In the genomic region with DNA sequence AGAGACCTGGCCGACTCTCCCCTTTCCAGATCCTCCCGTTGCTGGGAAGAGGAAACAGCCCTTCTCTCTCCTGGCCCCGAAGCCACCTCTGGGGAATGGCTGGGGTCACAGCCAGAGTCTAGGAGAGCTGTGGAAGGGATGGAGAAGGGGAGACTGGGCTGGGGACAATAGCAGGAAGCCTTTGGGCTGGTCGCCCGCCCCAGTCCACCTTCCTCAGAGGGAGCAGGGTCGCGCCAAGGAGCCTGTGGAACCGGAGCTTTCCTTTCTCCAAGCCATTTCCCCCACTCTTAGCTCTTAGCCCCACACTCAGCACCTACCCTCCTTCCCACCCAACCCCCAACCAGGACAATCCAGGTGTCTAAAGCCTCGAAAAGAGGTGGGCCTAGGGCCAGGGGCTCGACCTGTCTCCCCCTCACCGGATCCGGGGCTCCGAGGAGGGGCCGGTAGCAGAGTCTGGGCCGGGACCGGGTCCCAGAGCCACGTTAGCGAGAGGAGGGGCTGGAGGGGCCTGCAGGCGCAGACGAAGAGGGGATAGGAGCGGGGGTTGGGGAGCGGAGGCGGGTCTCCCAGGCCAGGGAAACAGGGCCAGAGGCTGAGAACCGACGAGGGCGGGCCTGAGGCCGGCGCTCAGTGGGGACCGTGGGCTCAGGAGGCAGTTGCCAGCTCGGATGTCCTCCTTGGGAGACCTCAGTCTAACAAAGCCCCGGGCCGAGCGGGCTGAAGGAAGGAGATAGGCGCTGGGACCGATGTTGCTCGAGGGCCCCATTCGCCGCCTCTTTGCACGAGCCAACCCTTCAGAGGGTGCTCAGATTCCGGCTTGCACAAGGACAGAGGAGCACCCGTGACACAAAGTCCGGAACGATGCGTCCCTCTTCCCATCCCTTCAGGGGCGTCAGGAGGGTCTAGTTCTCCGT, we compare ENCODE assay signal across 8 cellular contexts. TPM values are rescaled to one million over a fixed set of nuclear protein-coding genes. Genes with fewer than 3 reads are reported as not detected.
DNase-seq lines count a peak whose midpoint lies in the region; ATAC-seq and TF ChIP-seq lines count a peak whose summit lies in the region.

No MANE protein-coding gene starts in this region.

- H3K27me3 ChIP-seq in BLaER1 (no peaks in the 10 kb centered on the region), breast epithelium (no peaks in the 10 kb centered on the region), kidney epithelial cell (ENCODE audit: control insufficient read depth, insufficient read depth, low read length) (peaks cover 3% of the 10 kb centered on the region)

- H3K4me3 ChIP-seq in BLaER1 (peak overlapping the region; percentile 80), LNCaP clone FGC (ENCODE audit: low read depth, low read length) (peak overlapping the region; percentile 64), breast epithelium (peak overlapping the region; percentile 77 to 91 (median 83)), kidney epithelial cell (ENCODE audit: low read depth, low read length) (peak overlapping the region; percentile 81)

- H3K27ac ChIP-seq in BLaER1 (peak overlapping the region; percentile 94), breast epithelium (peak overlapping the region; percentile 81 to 84)

- no peak for TF ChIP-seq POLR2A in breast epithelium (IDR thresholded peaks at IDR 0.05)

- H3K4me2 ChIP-seq in BLaER1, result peak overlapping the region; percentile 100

- H4K20me1 ChIP-seq in BLaER1, result peaks cover 42% of the 10 kb centered on the region

- no peak for DNase-seq in LNCaP clone FGC (ENCODE audit: low read depth)
- peak in 1 of 2 donors; percentile 18 for DNase-seq in breast epithelium (ENCODE audit: low spot score in 2 of 2)
- DNase-seq in kidney epithelial cell (ENCODE audit: low read depth), result no peak
- DNase-seq in stimulated activated naive CD4-positive, alpha-beta T cell (lab: John Stamatoyannopoulos, UW), result peak in 4 of 6 experiments; percentile 11 to 37 (median 16)
- no peak for DNase-seq in GDM1 (lab: John Stamatoyannopoulos, UW)

- intact Hi-C loops in breast epithelium (cut with DNase I; ENCODE audit: low total_unique reads), result no loop called here

- H3K9me3 ChIP-seq in BLaER1 (no peaks in the 10 kb centered on the region), breast epithelium (no peaks in the 10 kb centered on the region)

- H3K4me1 ChIP-seq in BLaER1 (peaks cover 75% of the 10 kb centered on the region), breast epithelium (peaks cover 0 to 5% of the 10 kb centered on the region in 2 donors)

- H3K9ac ChIP-seq in BLaER1, result peak overlapping the region; percentile 96

- TF ChIP-seq CTCF in LNCaP clone FGC (IDR thresholded peaks at IDR 0.05; ENCODE audit: control insufficient read depth, extremely low read depth, insufficient read depth) (no peak), breast epithelium (IDR thresholded peaks at IDR 0.05) (no peak), kidney epithelial cell (IDR thresholded peaks at IDR 0.05; ENCODE audit: insufficient read depth, low read length, poor library complexity, severe bottlenecking) (no peak)

- ATAC-seq in GM21717 (IDR thresholded peaks at IDR 0.05; ENCODE audit: unreplicated experiment) (no peak), HG02623 (IDR thresholded peaks at IDR 0.05; ENCODE audit: unreplicated experiment) (no peak)

- H3K36me3 ChIP-seq in BLaER1, result peaks cover 23% of the 10 kb centered on the region
- no peaks in the 10 kb centered on the region for H3K36me3 ChIP-seq in breast epithelium
- H3K36me3 ChIP-seq in kidney epithelial cell (ENCODE audit: control insufficient read depth, insufficient read depth, low read length), result no peaks in the 10 kb centered on the region

RNA-seq across cellular contexts. Expression of a gene that starts 1.0 kb away (rescaled TPM):
- total RNA-seq in breast epithelium (1 to 10 TPM; 2.9 to 6.4 (median 5.2) TPM), kidney epithelial cell (6.9 and 9.9 TPM in 2 replicates)

RNA-seq across cellular contexts. Expression of a gene that starts 11.0 kb away (rescaled TPM):
- total RNA-seq in breast epithelium, result 1 to 10 TPM; 5.6 to 6.9 (median 5.7) TPM
- not detected in 2 replicates for total RNA-seq in kidney epithelial cell

RNA-seq across cellular contexts. Expression of a gene that starts 20.3 kb away (rescaled TPM):
- total RNA-seq in breast epithelium (10 to 100 TPM; 11.7 to 17.0 (median 14.8) TPM), kidney epithelial cell (8.1 and 9.7 TPM in 2 replicates)

RNA-seq across cellular contexts. Expression of a gene that starts 20.5 kb away (rescaled TPM):
- total RNA-seq in breast epithelium, result 10 to 100 TPM; 14.9 to 23.8 (median 23.6) TPM
- 52.6 and 60.1 TPM in 2 replicates for total RNA-seq in kidney epithelial cell

RNA-seq across cellular contexts. Expression of a gene that starts 30.4 kb away (rescaled TPM):
- total RNA-seq in breast epithelium (under 1 TPM in 1 of 3 donors, not detected in 2; 0.73 TPM), kidney epithelial cell (not detected in 2 replicates)

Comparison
In these comparisons a context has a peak if more than half of its experiments do, and no peak if none do; other contexts are left out.
1. DNase-seq: peak in stimulated activated naive CD4-positive, alpha-beta T cell (4 of 6); none in LNCaP clone FGC (single experiment), kidney epithelial cell (single experiment) and GDM1 (single experiment).
2. Peak in every context shown above with its lines, with median percentiles within 50 percentile points of each other: H3K4me3 ChIP-seq.